23 cellular contexts compared by ENCODE assay signal in the genomic region with DNA sequence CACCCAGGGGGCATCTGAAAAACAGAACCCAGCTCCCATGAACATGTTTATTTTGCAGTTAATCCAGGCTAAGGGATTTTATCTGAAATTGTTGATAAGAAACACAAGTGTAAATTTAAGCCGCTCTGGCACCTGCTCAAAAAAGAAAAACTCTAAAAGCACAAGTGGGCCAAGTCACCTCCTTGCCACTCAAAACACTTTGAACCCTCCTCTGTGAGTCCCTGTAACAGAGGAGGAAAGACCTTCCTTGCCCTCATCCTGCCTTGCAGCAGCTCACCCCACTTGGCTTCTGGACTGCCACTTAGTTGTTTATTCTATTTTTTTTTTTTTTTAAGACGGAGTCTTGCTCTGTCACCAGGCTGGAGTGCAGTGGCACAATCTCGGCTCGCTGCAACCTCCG. TPM values are rescaled to one million over a fixed set of nuclear protein-coding genes. Genes with fewer than 3 reads are reported as not detected.
DNase-seq lines count a peak whose midpoint lies in the region; ATAC-seq and TF ChIP-seq lines count a peak whose summit lies in the region.
"Had no signal": no experiment of that assay in that cellular context is flagged by ENCODE, and none has a peak within 500 bp of the region (broad histone marks: within the 10 kb centered on the region; RNA-seq: fewer than 3 reads in every experiment).

No MANE protein-coding gene starts in this region.

- peak overlapping the region; percentile 23 for H3K27ac Mint-ChIP-seq in activated T-helper 1 cell treated with anti-CD3 and anti-CD28 coated beads, Interleukin-12 subunit alpha, Interleukin-12 subunit beta, Interleukin-2, Interleukin-4 antibody, amounts not matched to agents 30 ng/mL and 10 ng/mL and 1 ng/mL, durations not matched to agents 14 hours and 24 hours and 36 hours
- H3K27ac Mint-ChIP-seq in Caco-2 (ENCODE audit: unreplicated experiment) = no peak overlapping the region

- no peaks in the 10 kb centered on the region for H3K79me2 ChIP-seq in SK-N-SH (ENCODE audit: insufficient read depth)

- WGBS in SK-N-SH (ENCODE audit: low lambda C conversion rate) = 98% methylated on average over 5 of the region's 5 CpGs

- no TSS peak for BruUV-seq in Caco-2 (replicated peaks; lab: Mats Ljungman, UMichigan)

- TF ChIP-seq RAD21 in SK-N-SH (IDR thresholded peaks at IDR 0.05; ENCODE audit: low read length) = no peak

- no peak for TF ChIP-seq EP300 in SK-N-SH (IDR thresholded peaks at IDR 0.05; ENCODE audit: borderline replicate concordance in 1 of 2, low read depth in 1 of 2, low read length in 1 of 2)

- H3F3A ChIP-seq in SK-N-SH (replicated peaks; ENCODE audit: insufficient read depth) = no peaks in the 10 kb centered on the region

- no peaks in the 10 kb centered on the region for H3K9me2 ChIP-seq in SK-N-SH

- H3K27me3 ChIP-seq in SK-N-SH (ENCODE audit: insufficient read depth) (no peaks in the 10 kb centered on the region), left lung (no peaks in the 10 kb centered on the region), Caco-2 (replicated peaks; ENCODE audit: control insufficient read depth, insufficient read depth, low read length) (no peaks in the 10 kb centered on the region), dorsolateral prefrontal cortex (no peaks in the 10 kb centered on the region)
- H3K27me3 ChIP-seq in BLaER1 treated with 17β-estradiol and CSF1 and Interleukin-3, amounts not matched to agents 10 nM and 100 nM = no peaks in the 10 kb centered on the region
- H3K27me3 ChIP-seq: adrenal gland, BE2C, esophagus muscularis mucosa had no signal

- H3K4me3 Mint-ChIP-seq in activated T-helper 1 cell treated with anti-CD3 and anti-CD28 coated beads, Interleukin-12 subunit alpha, Interleukin-12 subunit beta, Interleukin-2, Interleukin-4 antibody, amounts not matched to agents 30 ng/mL and 10 ng/mL and 1 ng/mL, durations not matched to agents 14 hours and 24 hours and 36 hours = no peak overlapping the region
- H3K4me3 Mint-ChIP-seq in Caco-2 (ENCODE audit: unreplicated experiment) = no peak overlapping the region

- H3K36me3 ChIP-seq in SK-N-SH (replicated peaks in 1 of 2; ENCODE audit: control insufficient read depth in 1 of 2, insufficient read depth in 2 of 2, low read length in 1 of 2) (peaks cover 6 to 29% of the 10 kb centered on the region in 2 experiments), left lung (peaks cover 0 to 40% of the 10 kb centered on the region in 2 donors), Caco-2 (ENCODE audit: control insufficient read depth, insufficient read depth, low read length) (no peaks in the 10 kb centered on the region)
- H3K36me3 ChIP-seq in BLaER1 treated with 17β-estradiol and CSF1 and Interleukin-3, amounts not matched to agents 10 nM and 100 nM = peaks cover 35 to 49% (median 42%) of the 10 kb centered on the region in 11 experiments

- intact Hi-C loops in activated T-helper 1 cell treated with anti-CD3 and anti-CD28 coated beads, Interleukin-12 subunit alpha, Interleukin-12 subunit beta, Interleukin-2, Interleukin-4 antibody, amounts not matched to agents 30 ng/mL and 10 ng/mL and 1 ng/mL, durations not matched to agents 14 hours and 24 hours and 36 hours (cut with micrococcal nuclease) = loop anchor here (5.0 kb wide), 1 partner anchor 109 kb away; the partner anchor contains the start of gene NUP214
- intact Hi-C loops in left lung (cut with DNase I) = no loop called here
- intact Hi-C loops in Caco-2 (cut with micrococcal nuclease; ENCODE audit: unreplicated experiment) = loop anchor here (10.0 kb wide), 1 partner anchor 98 kb away; no protein-coding TSS in a partner anchor
- intact Hi-C loops in dorsolateral prefrontal cortex (cut with DNase I) = no loop called here

- H3K27ac ChIP-seq in SK-N-SH (ENCODE audit: low read depth in 2 of 2, low read length in 1 of 2) = peak overlapping the region in 1 of 2 experiments; percentile 50; a peak in 1 of 4 replicates
- peak overlapping the region in 9 of 11 experiments; percentile 86 to 97 (median 94); a peak in 16 of 22 replicates for H3K27ac ChIP-seq in BLaER1 treated with 17β-estradiol and CSF1 and Interleukin-3, amounts not matched to agents 10 nM and 100 nM
- peak overlapping the region in 1 of 2 donors; percentile 83 for H3K27ac ChIP-seq in left lung
- no peak overlapping the region for H3K27ac ChIP-seq in dorsolateral prefrontal cortex
- H3K27ac ChIP-seq: 22Rv1, esophagus muscularis mucosa had no signal

- H3K4me1 Mint-ChIP-seq in activated T-helper 1 cell treated with anti-CD3 and anti-CD28 coated beads, Interleukin-12 subunit alpha, Interleukin-12 subunit beta, Interleukin-2, Interleukin-4 antibody, amounts not matched to agents 30 ng/mL and 10 ng/mL and 1 ng/mL, durations not matched to agents 14 hours and 24 hours and 36 hours (ENCODE audit: low read depth) = peaks cover 35% of the 10 kb centered on the region
- H3K4me1 Mint-ChIP-seq in Caco-2 (ENCODE audit: low read depth, unreplicated experiment) = no peaks in the 10 kb centered on the region

- POLR2A ChIA-PET in SK-N-SH (lab: Yijun Ruan, JAX) (no interaction called here), Caco-2 (lab: Charles Lee) (no interaction called here)

- H2AFZ ChIP-seq in SK-N-SH (ENCODE audit: low read depth) = no peak overlapping the region

- no peak for TF ChIP-seq CTCF in SK-N-SH (IDR thresholded peaks at IDR 0.05)
- no peak for TF ChIP-seq CTCF in left lung (IDR thresholded peaks at IDR 0.05)
- TF ChIP-seq CTCF in Caco-2 (IDR thresholded peaks at IDR 0.05; ENCODE audit: insufficient read depth in 1 of 2, low read depth in 1 of 2, low read length in 1 of 2, severe bottlenecking in 1 of 2, unreplicated experiment in 1 of 2) = no peak
- no peak for TF ChIP-seq CTCF in dorsolateral prefrontal cortex (IDR thresholded peaks at IDR 0.05 in 54 of 56, conservative IDR thresholded peaks at IDR 0.05 in 2 of 56; ENCODE audit: low read depth in 1 of 56, partially characterized antibody in 56 of 56)

- no peak overlapping the region for H3K9ac ChIP-seq in SK-N-SH
- peak overlapping the region in 8 of 11 experiments; percentile 3 to 87 (median 52); a peak in 7 of 22 replicates for H3K9ac ChIP-seq in BLaER1 treated with 17β-estradiol and CSF1 and Interleukin-3, amounts not matched to agents 10 nM and 100 nM

- H3K4me1 ChIP-seq in SK-N-SH (ENCODE audit: control insufficient read depth in 1 of 2, insufficient read depth in 2 of 2, low read depth in 1 of 2, low read length in 1 of 2) (peaks cover 0 to 45% of the 10 kb centered on the region in 2 experiments; a peak in 1 of 4 replicates), left lung (peaks cover 19 to 31% of the 10 kb centered on the region in 2 donors), Caco-2 (no peaks in the 10 kb centered on the region)
- H3K4me1 ChIP-seq in BLaER1 treated with 17β-estradiol and CSF1 and Interleukin-3, amounts not matched to agents 10 nM and 100 nM = peaks cover 36 to 96% (median 81%) of the 10 kb centered on the region in 10 experiments

- CTCF ChIA-PET in SK-N-SH (lab: Yijun Ruan, JAX) = interaction anchor here (1.4 to 2.9 kb wide), 3 partner anchors 9 to 99 kb away, joined by 4 to 18 read pairs (median 6); no protein-coding TSS in a partner anchor
- CTCF ChIA-PET in Caco-2 (lab: Charles Lee) = no interaction called here

- H4K20me1 ChIP-seq in SK-N-SH (ENCODE audit: insufficient read depth) = no peaks in the 10 kb centered on the region
- H4K20me1 ChIP-seq in BLaER1 treated with 17β-estradiol and CSF1 and Interleukin-3, amounts not matched to agents 10 nM and 100 nM = peaks cover 0 to 25% (median 0%) of the 10 kb centered on the region in 11 experiments; a peak in 4 of 22 replicates

- H3K9me3 Mint-ChIP-seq in activated T-helper 1 cell treated with anti-CD3 and anti-CD28 coated beads, Interleukin-12 subunit alpha, Interleukin-12 subunit beta, Interleukin-2, Interleukin-4 antibody, amounts not matched to agents 30 ng/mL and 10 ng/mL and 1 ng/mL, durations not matched to agents 14 hours and 24 hours and 36 hours = no peaks in the 10 kb centered on the region
- no peaks in the 10 kb centered on the region for H3K9me3 Mint-ChIP-seq in Caco-2 (ENCODE audit: unreplicated experiment)

- DNase-seq in SK-N-SH (no peak), left lung (no peak), Caco-2 (no peak), D341Med (ENCODE audit: low spot score) (no peak), dorsolateral prefrontal cortex (no peak)
- DNase-seq in activated T-helper 1 cell treated with anti-CD3 and anti-CD28 coated beads, Interleukin-12 subunit alpha, Interleukin-12 subunit beta, Interleukin-2, Interleukin-4 antibody, amounts not matched to agents 30 ng/mL and 10 ng/mL and 1 ng/mL, durations not matched to agents 14 hours and 24 hours and 36 hours (ENCODE audit: low spot score) = no peak
- DNase-seq: activated CD4-positive, CD25-positive, alpha-beta regulatory T cell treated with anti-CD3 and anti-CD28 coated beads, Interleukin-2, amount 50 U/mL, for 72 hours; adrenal gland; BE2C; DMS53; NCI-H1048; NCI-H2081; SHP77; stimulated activated CD4-positive, alpha-beta T cell treated with anti-CD3 and anti-CD28 coated beads, Interleukin-4, amount 100 ng/mL, for 4 hours; T-helper 9 cell had no signal

- no peak overlapping the region for H3K4me2 ChIP-seq in SK-N-SH
- H3K4me2 ChIP-seq in BLaER1 treated with 17β-estradiol and CSF1 and Interleukin-3, amounts not matched to agents 10 nM and 100 nM = peak overlapping the region; percentile 0 to 97 (median 95); a peak in 20 of 22 replicates

- no peaks in the 10 kb centered on the region for H3K27me3 Mint-ChIP-seq in activated T-helper 1 cell treated with anti-CD3 and anti-CD28 coated beads, Interleukin-12 subunit alpha, Interleukin-12 subunit beta, Interleukin-2, Interleukin-4 antibody, amounts not matched to agents 30 ng/mL and 10 ng/mL and 1 ng/mL, durations not matched to agents 14 hours and 24 hours and 36 hours (ENCODE audit: insufficient read depth)
- H3K27me3 Mint-ChIP-seq in Caco-2 (ENCODE audit: insufficient read depth, unreplicated experiment) = no peaks in the 10 kb centered on the region

- H3K4me3 ChIP-seq in SK-N-SH (ENCODE audit: low read depth in 2 of 2, low read length in 1 of 2) (no peak overlapping the region), left lung (no peak overlapping the region), Caco-2 (ENCODE audit: low read depth, low read length) (no peak overlapping the region), dorsolateral prefrontal cortex (no peak overlapping the region)
- peak overlapping the region in 3 of 10 experiments; percentile 24 to 59 (median 45); a peak in 2 of 20 replicates for H3K4me3 ChIP-seq in BLaER1 treated with 17β-estradiol and CSF1 and Interleukin-3, amounts not matched to agents 10 nM and 100 nM
- H3K4me3 ChIP-seq: adrenal gland, esophagus muscularis mucosa, K562, lung, smooth muscle cell had no signal

- H3K9me3 ChIP-seq in SK-N-SH (no peaks in the 10 kb centered on the region), left lung (no peaks in the 10 kb centered on the region), Caco-2 (no peaks in the 10 kb centered on the region)
- no peaks in the 10 kb centered on the region for H3K9me3 ChIP-seq in BLaER1 treated with 17β-estradiol and CSF1 and Interleukin-3, amounts not matched to agents 10 nM and 100 nM (replicated peaks in 1 of 11)
- H3K9me3 ChIP-seq: adrenal gland, BE2C, esophagus muscularis mucosa had no signal

- peaks cover 21% of the 10 kb centered on the region for H3K36me3 Mint-ChIP-seq in activated T-helper 1 cell treated with anti-CD3 and anti-CD28 coated beads, Interleukin-12 subunit alpha, Interleukin-12 subunit beta, Interleukin-2, Interleukin-4 antibody, amounts not matched to agents 30 ng/mL and 10 ng/mL and 1 ng/mL, durations not matched to agents 14 hours and 24 hours and 36 hours (ENCODE audit: low read depth)
- peaks cover 20% of the 10 kb centered on the region for H3K36me3 Mint-ChIP-seq in Caco-2 (ENCODE audit: insufficient read depth, unreplicated experiment)

- no peak for ATAC-seq in SK-N-SH treated with all-trans-retinoic acid at 6 μM for 48 hours
- ATAC-seq in left lung = peak; percentile 71

RNA-seq across cellular contexts. Expression of gene FAM78A, which starts 39.5 kb away (rescaled TPM):
- 1.0 and 1.5 TPM in 2 replicates for polyA plus RNA-seq in SK-N-SH (2012; rRNA removed)
- 0.37 and 1.1 TPM in 2 replicates for polyA plus RNA-seq in SK-N-SH (2012; cell fraction: cytosol; rRNA removed)
- 1.00 and 1.3 TPM in 2 replicates for polyA plus RNA-seq in SK-N-SH (2012; cell fraction: nucleus; rRNA removed)
- 52.8 and 54.3 TPM in 2 replicates for total RNA-seq in activated T-helper 1 cell treated with anti-CD3 and anti-CD28 coated beads, Interleukin-12 subunit alpha, Interleukin-12 subunit beta, Interleukin-2, Interleukin-4 antibody, amounts not matched to agents 30 ng/mL and 10 ng/mL and 1 ng/mL, durations not matched to agents 14 hours and 24 hours and 36 hours
- 10 to 100 TPM in 1 of 2 donors, 1 to 10 TPM in 1; 7.8 to 18.1 TPM for total RNA-seq in left lung
- total RNA-seq in Caco-2 (2022) = 0.70 and 0.88 TPM in 2 replicates
- 10 to 100 TPM in 89 of 120 experiments, 1 to 10 TPM in 31; 6.0 to 19.9 (median 11.3) TPM for total RNA-seq in dorsolateral prefrontal cortex

RNA-seq across cellular contexts. Expression of gene PLPP7, which starts 52.8 kb away (rescaled TPM):
- 8.6 and 8.8 TPM in 2 replicates for polyA plus RNA-seq in SK-N-SH (2012; rRNA removed)
- polyA plus RNA-seq in SK-N-SH (2012; cell fraction: cytosol; rRNA removed) = 4.0 and 6.4 TPM in 2 replicates
- 8.9 and 10.5 TPM in 2 replicates for polyA plus RNA-seq in SK-N-SH (2012; cell fraction: nucleus; rRNA removed)
- 0.10 TPM in 1 of 2 replicates, not detected in the other for total RNA-seq in activated T-helper 1 cell treated with anti-CD3 and anti-CD28 coated beads, Interleukin-12 subunit alpha, Interleukin-12 subunit beta, Interleukin-2, Interleukin-4 antibody, amounts not matched to agents 30 ng/mL and 10 ng/mL and 1 ng/mL, durations not matched to agents 14 hours and 24 hours and 36 hours
- total RNA-seq in left lung (1 to 10 TPM; 1.6 to 2.3 TPM), Caco-2 (2022) (0.11 TPM in 1 of 2 replicates, not detected in the other), dorsolateral prefrontal cortex (10 to 100 TPM; 16.2 to 32.0 (median 24.6) TPM)
- total RNA-seq: bronchial epithelial cell had no signal

Comparison
In these comparisons a context has a peak if more than half of its experiments do, and no peak if none do; other contexts are left out.
1. H3K27ac ChIP-seq: peak in BLaER1 treated with 17β-estradiol and CSF1 and Interleukin-3, amounts not matched to agents 10 nM and 100 nM (9 of 11); none in dorsolateral prefrontal cortex (0 of 59).
2. RNA of gene PLPP7, which starts 52.8 kb away (total RNA-seq): 16.2 to 32.0 TPM in dorsolateral prefrontal cortex; 1.6 to 2.3 TPM in left lung, 0.11 TPM in Caco-2 and 0.10 TPM in activated T-helper 1 cell treated with anti-CD3 and anti-CD28 coated beads, Interleukin-12 subunit alpha, Interleukin-12 subunit beta, Interleukin-2, Interleukin-4 antibody, amounts not matched to agents 30 ng/mL and 10 ng/mL and 1 ng/mL, durations not matched to agents 14 hours and 24 hours and 36 hours; every median in the first group is over 4 times any median in the second.
3. intact Hi-C loops: an anchor here in activated T-helper 1 cell treated with anti-CD3 and anti-CD28 coated beads, Interleukin-12 subunit alpha, Interleukin-12 subunit beta, Interleukin-2, Interleukin-4 antibody, amounts not matched to agents 30 ng/mL and 10 ng/mL and 1 ng/mL, durations not matched to agents 14 hours and 24 hours and 36 hours (5.0 kb wide) and Caco-2 (10.0 kb wide); none called in left lung and dorsolateral prefrontal cortex.